In genomic region chr4:77865259-77865658, GRCh38 we compare ENCODE assay signal across 15 cellular contexts.
"Had no signal": no experiment of that assay in that cellular context is flagged by ENCODE, and none has a peak within 500 bp of the region (broad histone marks: within the 10 kb centered on the region; RNA-seq: fewer than 3 reads in every experiment).

No MANE protein-coding gene starts in this region.

- H3K9me3 ChIP-seq: body of pancreas, left ventricle myocardium inferior, tibial artery, uterus had no signal

- H3K27me3 ChIP-seq: body of pancreas, hepatocyte, tibial artery, uterus had no signal

- ATAC-seq: activated CD4-positive, alpha-beta T cell treated with anti-CD3 and anti-CD28 coated beads for 36 hours; body of pancreas had no signal

- DNase-seq: activated CD4-positive, alpha-beta T cell treated with anti-CD3 and anti-CD28 coated beads for 36 hours; activated CD8-positive, alpha-beta memory T cell treated with anti-CD3 and anti-CD28 coated beads for 24 hours; amniotic stem cell; body of pancreas; kidney; left ventricle myocardium inferior; mesenchymal stem cell; retina; stimulated activated CD4-positive, alpha-beta T cell treated with anti-CD3 and anti-CD28 coated beads, Interleukin-4, amount 100 ng/mL, for 4 hours; SW 1271; tibial artery; uterus had no signal

- H3K27ac ChIP-seq: body of pancreas, hepatocyte, left ventricle myocardium inferior, skin epidermis, tibial artery, uterus, VCaP had no signal

- H3K4me3 ChIP-seq: body of pancreas, hepatocyte, left ventricle myocardium inferior, skin epidermis, tibial artery, uterus had no signal

- H3K36me3 ChIP-seq: uterus had no signal
